ENCODE assay signal across 2 cellular contexts in the genomic region with DNA sequence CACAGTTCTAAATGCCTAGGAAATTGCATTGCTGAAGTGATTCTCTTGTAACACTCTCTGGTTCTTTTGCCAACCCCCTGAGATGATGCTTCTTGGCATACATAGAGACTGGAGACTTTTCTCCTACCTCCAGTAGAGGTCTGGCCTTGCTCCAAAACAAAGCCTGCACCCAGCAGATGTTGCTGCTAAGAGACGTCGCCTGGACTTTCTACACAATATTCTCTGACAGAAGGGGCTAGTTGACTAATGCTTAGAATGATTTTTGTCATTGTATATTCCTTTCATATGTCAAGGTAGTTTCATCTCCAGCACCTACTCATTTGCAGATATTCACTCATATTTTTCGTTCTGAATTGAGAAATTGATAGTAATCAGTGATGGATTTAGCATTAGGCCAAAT.
TF ChIP-seq lines count a peak whose summit lies in the region.

No MANE protein-coding gene starts in this region.

TF ChIP-seq in HepG2, 621 proteins besides CTCF, POLR2A, EP300 and RAD21:
- TF ChIP-seq, protein P1, sequence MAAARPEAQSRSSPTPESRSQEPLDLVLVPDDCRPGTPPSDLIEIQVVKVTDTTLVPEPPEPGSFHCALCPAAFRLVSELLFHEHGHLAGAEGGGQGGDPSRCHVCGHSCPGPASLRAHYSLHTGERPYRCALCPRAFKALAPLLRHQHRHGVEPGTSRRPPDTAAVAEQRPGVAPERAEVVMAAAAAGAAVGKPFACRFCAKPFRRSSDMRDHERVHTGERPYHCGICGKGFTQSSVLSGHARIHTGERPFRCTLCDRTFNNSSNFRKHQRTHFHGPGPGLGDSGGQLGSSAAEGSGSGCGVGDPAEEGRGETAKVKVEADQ (CRISPR knock-in tag; IDR thresholded peaks at IDR 0.05; ENCODE audit: borderline replicate concordance): no peak
- TF ChIP-seq ZFX (CRISPR knock-in tag; IDR thresholded peaks at IDR 0.05; ENCODE audit: low read depth) (peak; percentile 3; the same call in 1 of the 2 replicates), SUZ12 (IDR thresholded peaks at IDR 0.05; ENCODE audit: low read depth, low read length) (no peak), PRPF4 (IDR thresholded peaks at IDR 0.05; ENCODE audit: low read depth, low read length, poor library complexity, severe bottlenecking) (no peak)

TF ChIP-seq in SK-N-SH, 30 proteins besides CTCF, POLR2A, EP300 and RAD21:
- TF ChIP-seq MEF2A (IDR thresholded peaks at IDR 0.05; ENCODE audit: borderline replicate concordance, low read depth): no peak
- no peak for TF ChIP-seq SMC3 (IDR thresholded peaks at IDR 0.05; ENCODE audit: low read depth, low read length)
- no peak for TF ChIP-seq FOXM1 (IDR thresholded peaks at IDR 0.05; ENCODE audit: low read depth)
- TF ChIP-seq FOSL2 (IDR thresholded peaks at IDR 0.05; ENCODE audit: borderline replicate concordance, low read depth): no peak
- no peak for TF ChIP-seq FOXJ3 (CRISPR knock-in tag; IDR thresholded peaks at IDR 0.05)
- no peak for TF ChIP-seq RXRA (IDR thresholded peaks at IDR 0.05; ENCODE audit: borderline replicate concordance, low read depth)
- no peak for TF ChIP-seq NRF1 (IDR thresholded peaks at IDR 0.05; ENCODE audit: low read depth, low read length)
- TF ChIP-seq, protein P2, sequence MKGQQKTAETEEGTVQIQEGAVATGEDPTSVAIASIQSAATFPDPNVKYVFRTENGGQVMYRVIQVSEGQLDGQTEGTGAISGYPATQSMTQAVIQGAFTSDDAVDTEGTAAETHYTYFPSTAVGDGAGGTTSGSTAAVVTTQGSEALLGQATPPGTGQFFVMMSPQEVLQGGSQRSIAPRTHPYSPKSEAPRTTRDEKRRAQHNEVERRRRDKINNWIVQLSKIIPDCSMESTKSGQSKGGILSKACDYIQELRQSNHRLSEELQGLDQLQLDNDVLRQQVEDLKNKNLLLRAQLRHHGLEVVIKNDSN (IDR thresholded peaks at IDR 0.05; ENCODE audit: borderline replicate concordance, low read depth): no peak
- TF ChIP-seq ELF1 (IDR thresholded peaks at IDR 0.05): no peak
- no peak for TF ChIP-seq YY1 (IDR thresholded peaks at IDR 0.05; ENCODE audit: low read depth)
- TF ChIP-seq, protein P3, sequence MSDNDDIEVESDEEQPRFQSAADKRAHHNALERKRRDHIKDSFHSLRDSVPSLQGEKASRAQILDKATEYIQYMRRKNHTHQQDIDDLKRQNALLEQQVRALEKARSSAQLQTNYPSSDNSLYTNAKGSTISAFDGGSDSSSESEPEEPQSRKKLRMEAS (IDR thresholded peaks at IDR 0.05; ENCODE audit: low read depth): no peak
- TF ChIP-seq EZH2phosphoT487 (IDR thresholded peaks at IDR 0.05; ENCODE audit: borderline replicate concordance, low read depth): no peak
- TF ChIP-seq, protein P4, sequence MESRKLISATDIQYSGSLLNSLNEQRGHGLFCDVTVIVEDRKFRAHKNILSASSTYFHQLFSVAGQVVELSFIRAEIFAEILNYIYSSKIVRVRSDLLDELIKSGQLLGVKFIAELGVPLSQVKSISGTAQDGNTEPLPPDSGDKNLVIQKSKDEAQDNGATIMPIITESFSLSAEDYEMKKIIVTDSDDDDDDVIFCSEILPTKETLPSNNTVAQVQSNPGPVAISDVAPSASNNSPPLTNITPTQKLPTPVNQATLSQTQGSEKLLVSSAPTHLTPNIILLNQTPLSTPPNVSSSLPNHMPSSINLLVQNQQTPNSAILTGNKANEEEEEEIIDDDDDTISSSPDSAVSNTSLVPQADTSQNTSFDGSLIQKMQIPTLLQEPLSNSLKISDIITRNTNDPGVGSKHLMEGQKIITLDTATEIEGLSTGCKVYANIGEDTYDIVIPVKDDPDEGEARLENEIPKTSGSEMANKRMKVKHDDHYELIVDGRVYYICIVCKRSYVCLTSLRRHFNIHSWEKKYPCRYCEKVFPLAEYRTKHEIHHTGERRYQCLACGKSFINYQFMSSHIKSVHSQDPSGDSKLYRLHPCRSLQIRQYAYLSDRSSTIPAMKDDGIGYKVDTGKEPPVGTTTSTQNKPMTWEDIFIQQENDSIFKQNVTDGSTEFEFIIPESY (IDR thresholded peaks at IDR 0.05; ENCODE audit: borderline replicate concordance, low read depth): no peak
- no peak for TF ChIP-seq JUND (IDR thresholded peaks at IDR 0.05)
- no peak for TF ChIP-seq POLR2AphosphoS5 (IDR thresholded peaks at IDR 0.05; ENCODE audit: low read depth, low read length)
- no peak for TF ChIP-seq TCF12 (IDR thresholded peaks at IDR 0.05)
